Comparison of ENCODE assay signal across 17 cellular contexts in genomic region chr16:22120440-22120839, GRCh38. TPM values are rescaled to one million over a fixed set of nuclear protein-coding genes. Genes with fewer than 3 reads are reported as not detected.
DNase-seq lines count a peak whose midpoint lies in the region; FAIRE-seq and TF ChIP-seq lines count a peak whose summit lies in the region.
"Had no signal": no experiment of that assay in that cellular context is flagged by ENCODE, and none has a peak within 500 bp of the region (broad histone marks: within the 10 kb centered on the region; RNA-seq: fewer than 3 reads in every experiment).

No MANE protein-coding gene starts in this region.

- H2AK5ac ChIP-seq in H1 (ENCODE audit: low read depth, low read length) (no peak overlapping the region), mesendoderm (ENCODE audit: low read length) (no peak overlapping the region)

- TF ChIP-seq EP300 in H1 (IDR thresholded peaks at IDR 0.05; ENCODE audit: borderline replicate concordance in 1 of 2, low read depth in 2 of 2, low read length in 2 of 2) = no peak

- H4K20me1 ChIP-seq in Loucy (ENCODE audit: insufficient read depth, low read length, poor library complexity, severe bottlenecking) (no peaks in the 10 kb centered on the region), H1 (replicated peaks in 1 of 2; ENCODE audit: control insufficient read depth in 1 of 2, insufficient read depth in 2 of 2, low read length in 2 of 2) (no peaks in the 10 kb centered on the region)
- H4K20me1 ChIP-seq: BLaER1 had no signal

- 75% methylated on average over 3 of the region's 3 CpGs; no CpG with 5 or more reads in 1 of the 2 experiments for WGBS in H1 (ENCODE audit: extremely low coverage in 1 of 2, insufficient coverage in 1 of 2, insufficient read length in 1 of 2, insufficient replicate concordance in 2 of 2, low coverage in 1 of 2, low lambda C conversion rate in 2 of 2, missing lambda C conversion rate in 1 of 2), 2 experiments
- WGBS in mesendoderm (ENCODE audit: extremely low coverage, insufficient coverage, low lambda C conversion rate) = no CpG with 5 or more reads among the region's 3 CpGs

- no peaks in the 10 kb centered on the region for H3K4me1 ChIP-seq in Loucy (ENCODE audit: insufficient read depth, low read length, poor library complexity, severe bottlenecking)
- no peaks in the 10 kb centered on the region for H3K4me1 ChIP-seq in H1 (replicated peaks in 1 of 4; ENCODE audit: control insufficient read depth in 3 of 4, insufficient read depth in 4 of 4, low read length in 3 of 4)
- H3K4me1 ChIP-seq in mesendoderm (ENCODE audit: control insufficient read depth, low read depth, low read length) = no peaks in the 10 kb centered on the region
- H3K4me1 ChIP-seq in ascending aorta = no peaks in the 10 kb centered on the region
- H3K4me1 ChIP-seq: Caco-2 had no signal

- H3K36me3 Mint-ChIP-seq in MCF 10A (ENCODE audit: insufficient read depth, unreplicated experiment) = no peaks in the 10 kb centered on the region
- H3K36me3 Mint-ChIP-seq: CD8-positive, alpha-beta memory T cell had no signal

- H3K4me3 Mint-ChIP-seq in MCF 10A (ENCODE audit: unreplicated experiment) = no peak overlapping the region
- H3K4me3 Mint-ChIP-seq: CD8-positive, alpha-beta memory T cell had no signal

- no peak overlapping the region for H2BK15ac ChIP-seq in H1 (ENCODE audit: low read length)
- H2BK15ac ChIP-seq in mesendoderm (replicated peaks; ENCODE audit: low read depth) = no peak overlapping the region

- H3F3A ChIP-seq in Loucy (ENCODE audit: low read depth) = no peaks in the 10 kb centered on the region

- no peaks in the 10 kb centered on the region for H3K4me1 Mint-ChIP-seq in MCF 10A (ENCODE audit: insufficient read depth, unreplicated experiment)
- H3K4me1 Mint-ChIP-seq: CD8-positive, alpha-beta memory T cell had no signal

- no peak overlapping the region for H4K91ac ChIP-seq in H1 (replicated peaks; ENCODE audit: insufficient read length, low read length)

- H3K4ac ChIP-seq in H1 (replicated peaks; ENCODE audit: insufficient read length, low read depth, low read length) (no peak overlapping the region), mesendoderm (ENCODE audit: low read depth, low read length) (no peak overlapping the region)

- no peak overlapping the region for H3K14ac ChIP-seq in H1 (ENCODE audit: insufficient read length)

- H4K8ac ChIP-seq in H1 (ENCODE audit: extremely low read depth, insufficient read depth, low read length) (no peak overlapping the region), mesendoderm (ENCODE audit: low read depth, low read length) (no peak overlapping the region)

- no peak overlapping the region for H3K18ac ChIP-seq in H1 (ENCODE audit: extremely low read depth, low read length)
- H3K18ac ChIP-seq in mesendoderm (ENCODE audit: low read length) = no peak overlapping the region

- H3K36me3 ChIP-seq in Loucy (ENCODE audit: insufficient read depth, low read length) (no peaks in the 10 kb centered on the region), H1 (ENCODE audit: control insufficient read depth in 2 of 4, insufficient read depth in 4 of 4, low read length in 3 of 4) (no peaks in the 10 kb centered on the region), mesendoderm (ENCODE audit: control insufficient read depth, insufficient read depth, low read length) (no peaks in the 10 kb centered on the region), ascending aorta (no peaks in the 10 kb centered on the region)
- H3K36me3 ChIP-seq: BLaER1 had no signal

- H2BK20ac ChIP-seq in H1 (ENCODE audit: low read length) = no peak overlapping the region

- H3K79me1 ChIP-seq in H1 (ENCODE audit: low read depth, low read length) = no peaks in the 10 kb centered on the region
- H3K79me1 ChIP-seq in mesendoderm (ENCODE audit: low read length) = no peaks in the 10 kb centered on the region

- H2BK12ac ChIP-seq in H1 (ENCODE audit: low read depth, low read length) = no peak overlapping the region

- H4K5ac ChIP-seq in H1 (ENCODE audit: insufficient read length, low read depth, low read length) (no peak overlapping the region), mesendoderm (ENCODE audit: low read length) (no peak overlapping the region)

- H3K23me2 ChIP-seq in H1 (ENCODE audit: low read depth, low read length) = no peaks in the 10 kb centered on the region; the same call in 1 of the 2 replicates

- no peak for TF ChIP-seq POLR2A in H1 (IDR thresholded peaks at IDR 0.05; ENCODE audit: control extremely low read depth in 1 of 2, low read depth in 2 of 2, low read length in 2 of 2)

- no peak overlapping the region for H3K56ac ChIP-seq in H1 (replicated peaks; ENCODE audit: insufficient read length, low read depth, low read length)
- H3K56ac ChIP-seq in mesendoderm (ENCODE audit: low read length) = no peak overlapping the region

- TF ChIP-seq RAD21 in H1 (IDR thresholded peaks at IDR 0.05 in 1 of 2, conservative IDR thresholded peaks at IDR 0.05 in 1 of 2; ENCODE audit: low read depth in 2 of 2, low read length in 2 of 2) = peak in 1 of 2 experiments; percentile 52; a peak in 2 of 4 replicates

- DNase-seq in NCI-H82 (lab: John Stamatoyannopoulos, UW) (peak; percentile 6), NCI-H82 treated with DMSO at 0.1 percent for 48 hours (lab: John Stamatoyannopoulos, UW; ENCODE audit: unreplicated experiment) (no peak), H1 (ENCODE audit: low read depth in 1 of 2, low spot score in 2 of 2) (no peak), mesendoderm (peak; percentile 22), ascending aorta (ENCODE audit: low spot score in 2 of 2) (no peak), NCI-H69 (lab: John Stamatoyannopoulos, UW) (no peak), MCF 10A (ENCODE audit: unreplicated experiment) (no peak)
- DNase-seq: 8988T; AML-193; Caco-2; CD8-positive, alpha-beta memory T cell; DND-41; GDM1 had no signal

- H3K9me2 ChIP-seq in Loucy (replicated peaks; ENCODE audit: low read depth, low read length) = no peaks in the 10 kb centered on the region

- H3K9me3 ChIP-seq in Loucy (ENCODE audit: insufficient read depth, low read depth, low read length) (no peaks in the 10 kb centered on the region), H1 (ENCODE audit: insufficient read depth in 2 of 2, low read depth in 1 of 2, low read length in 1 of 2) (no peaks in the 10 kb centered on the region), ascending aorta (no peaks in the 10 kb centered on the region)
- H3K9me3 ChIP-seq: BLaER1, Caco-2 had no signal

- peaks cover 25% of the 10 kb centered on the region for H3K27me3 Mint-ChIP-seq in MCF 10A (ENCODE audit: insufficient read depth, unreplicated experiment)

- H2AFZ ChIP-seq in Loucy (ENCODE audit: low read length) (no peak overlapping the region), H1 (ENCODE audit: low read length) (no peak overlapping the region)

- H3K4me3 ChIP-seq in Loucy (ENCODE audit: low read length, poor library complexity, severe bottlenecking) (no peak overlapping the region), H1 (ENCODE audit: extremely low read depth in 1 of 4, insufficient read depth in 2 of 4, low read depth in 3 of 4, low read length in 4 of 4) (no peak overlapping the region), mesendoderm (ENCODE audit: low read length) (no peak overlapping the region), ascending aorta (no peak overlapping the region)
- H3K4me3 ChIP-seq: BLaER1 had no signal

- no peaks in the 10 kb centered on the region for H3K79me2 ChIP-seq in Loucy (ENCODE audit: insufficient read depth, low read length)
- H3K79me2 ChIP-seq in H1 (ENCODE audit: control insufficient read depth in 1 of 2, insufficient read depth in 2 of 2, low read length in 2 of 2) = no peaks in the 10 kb centered on the region
- no peaks in the 10 kb centered on the region for H3K79me2 ChIP-seq in mesendoderm (ENCODE audit: control insufficient read depth, insufficient read depth, low read length)

- CTCF ChIA-PET in H1 (lab: Charles Lee; ENCODE audit: partially characterized antibody) (interaction anchor here (0.7 to 4.1 kb wide), 13 partner anchors 8 to 68 kb away, joined by 3 to 20 read pairs (median 5); no protein-coding TSS in a partner anchor), MCF 10A (lab: Yijun Ruan, JAX) (interaction anchor here (0.7 kb wide), 1 partner anchor 21 kb away, joined by 4 read pairs; no protein-coding TSS in a partner anchor)

- POLR2A ChIA-PET in H1 (lab: Charles Lee; ENCODE audit: partially characterized antibody) = interaction anchor here (0.8 kb wide), 1 partner anchor 68 kb away, joined by 3 read pairs; no protein-coding TSS in a partner anchor
- POLR2A ChIA-PET in MCF 10A (lab: Yijun Ruan, JAX) = no interaction called here

- H2BK120ac ChIP-seq in H1 (replicated peaks; ENCODE audit: low read depth, low read length) (no peak overlapping the region), mesendoderm (ENCODE audit: low read depth, low read length) (no peak overlapping the region)

- H3K27ac ChIP-seq in H1 (ENCODE audit: low read depth, low read length) (no peak overlapping the region), mesendoderm (ENCODE audit: low read depth, low read length) (no peak overlapping the region), ascending aorta (no peak overlapping the region)
- H3K27ac ChIP-seq: BLaER1 had no signal

- H3K27me3 ChIP-seq in Loucy (ENCODE audit: insufficient read depth, low read length, poor library complexity, severe bottlenecking) (no peaks in the 10 kb centered on the region), H1 (replicated peaks in 1 of 4; ENCODE audit: control insufficient read depth in 3 of 4, extremely low read depth in 1 of 4, insufficient read depth in 3 of 4, low read length in 3 of 4) (no peaks in the 10 kb centered on the region), mesendoderm (ENCODE audit: insufficient read depth, low read length, poor library complexity) (no peaks in the 10 kb centered on the region), ascending aorta (no peaks in the 10 kb centered on the region)
- H3K27me3 ChIP-seq: BLaER1 had no signal

- H2BK5ac ChIP-seq in H1 (ENCODE audit: low read depth, low read length) (no peak overlapping the region), mesendoderm (ENCODE audit: low read length) (no peak overlapping the region)

- peaks cover 8% of the 10 kb centered on the region for H3K9me3 Mint-ChIP-seq in MCF 10A (ENCODE audit: unreplicated experiment)
- H3K9me3 Mint-ChIP-seq: CD8-positive, alpha-beta memory T cell had no signal

- no TSS peak for BruUV-seq in MCF 10A (replicated peaks; lab: Mats Ljungman, UMichigan)

- no peak overlapping the region for H3K23ac ChIP-seq in H1 (ENCODE audit: insufficient read length)
- H3K23ac ChIP-seq in mesendoderm (ENCODE audit: low read length) = no peak overlapping the region

- intact Hi-C loops in ascending aorta (cut with DNase I) = no loop called here
- intact Hi-C loops in MCF 10A (cut with micrococcal nuclease) = no loop called here

- H3K27ac Mint-ChIP-seq in MCF 10A (ENCODE audit: low read depth, unreplicated experiment) = no peak overlapping the region
- H3K27ac Mint-ChIP-seq: CD8-positive, alpha-beta memory T cell had no signal

- TF ChIP-seq CTCF in Loucy (conservative IDR thresholded peaks at IDR 0.05; ENCODE audit: low read length) (peak; percentile 37), H1 (IDR thresholded peaks at IDR 0.05; ENCODE audit: control extremely low read depth in 1 of 3, insufficient read depth in 1 of 3, low read depth in 1 of 3, low read length in 3 of 3) (peak in 2 of 3 experiments; percentile 31 to 44; a peak in 3 of 4 replicates), ascending aorta (IDR thresholded peaks at IDR 0.05) (no peak), MCF 10A (IDR thresholded peaks at IDR 0.05; ENCODE audit: unreplicated experiment) (no peak)

- H3K9ac ChIP-seq in Loucy (ENCODE audit: low read depth, low read length, poor library complexity, severe bottlenecking) (no peak overlapping the region), H1 (replicated peaks in 1 of 4; ENCODE audit: extremely low read depth in 1 of 4, low read depth in 3 of 4, low read length in 3 of 4) (no peak overlapping the region), mesendoderm (ENCODE audit: low read length) (no peak overlapping the region)
- H3K9ac ChIP-seq: BLaER1 had no signal

- no peak for FAIRE-seq in H1 (lab: Jason Lieb, UNC)
- FAIRE-seq: GM12892 had no signal

- H3K4me2 ChIP-seq in Loucy (ENCODE audit: low read depth, low read length, poor library complexity, severe bottlenecking) (no peak overlapping the region), H1 (ENCODE audit: insufficient read depth in 1 of 2, low read depth in 2 of 2, low read length in 2 of 2) (no peak overlapping the region), mesendoderm (ENCODE audit: low read length) (no peak overlapping the region)
- H3K4me2 ChIP-seq: BLaER1 had no signal

RNA-seq across cellular contexts. Expression of gene VWA3A, which starts 28.1 kb away (rescaled TPM):
- not detected in 2 replicates for total RNA-seq in H1 (2021; fragmentation: NEBNext Ultra II Directional; extraction: Animal tissue kit (Norgen Biotek cat#: 25700))
- polyA plus RNA-seq in H1 (2011; rRNA removed) = 0.03 and 0.05 TPM in 2 replicates
- polyA plus RNA-seq in H1 (2011; cell fraction: cytosol; rRNA removed) = 0.04 TPM
- polyA plus RNA-seq in H1 (2011; cell fraction: nucleus; rRNA removed) = 0.10 TPM
- 0.07 to 0.10 TPM in 2 of 4 replicates, not detected in the others for polyA plus RNA-seq in H1 (2012, experiment 1 of 2)
- polyA plus RNA-seq in H1 (2012, experiment 2 of 2) = not detected
- not detected for polyA plus RNA-seq in H1 (2013, experiment 1 of 2)
- 0.04 TPM for polyA plus RNA-seq in H1 (2013, experiment 2 of 2)
- 0.22 and 0.39 TPM in 2 replicates for polyA minus RNA-seq in H1 (2011; rRNA and poly(A)+ RNA removed)
- not detected for polyA minus RNA-seq in H1 (2011; cell fraction: cytosol; rRNA and poly(A)+ RNA removed)
- 0.40 TPM for polyA minus RNA-seq in H1 (2011; cell fraction: nucleus; rRNA and poly(A)+ RNA removed)
- polyA plus RNA-seq in mesendoderm (2013, experiment 1 of 2) = 0.03 TPM
- 0.01 TPM for polyA plus RNA-seq in mesendoderm (2013, experiment 2 of 2)
- total RNA-seq in ascending aorta (not detected), MCF 10A (2022) (0.12 TPM in 1 of 2 replicates, not detected in the other)
- total RNA-seq: Caco-2, H4 had no signal
- polyA plus RNA-seq: CD8-positive, alpha-beta memory T cell had no signal

RNA-seq across cellular contexts. Expression of gene SDR42E2, which starts 41.9 kb away (rescaled TPM):
- total RNA-seq in H1 (2021; fragmentation: NEBNext Ultra II Directional; extraction: Animal tissue kit (Norgen Biotek cat#: 25700)) = not detected in 2 replicates
- polyA plus RNA-seq in H1 (2011; rRNA removed) = 0.08 and 0.25 TPM in 2 replicates
- 0.05 TPM for polyA plus RNA-seq in H1 (2011; cell fraction: cytosol; rRNA removed)
- polyA plus RNA-seq in H1 (2011; cell fraction: nucleus; rRNA removed) = 0.50 TPM
- polyA plus RNA-seq in H1 (2012, experiment 1 of 2) = 0.11 to 0.21 TPM (median 0.14 TPM) in 4 replicates
- polyA plus RNA-seq in H1 (2012, experiment 2 of 2) = not detected
- polyA plus RNA-seq in H1 (2013, experiment 1 of 2) = 0.16 TPM
- polyA plus RNA-seq in H1 (2013, experiment 2 of 2) = 0.07 TPM
- polyA minus RNA-seq in H1 (2011; rRNA and poly(A)+ RNA removed) = 0.07 and 0.13 TPM in 2 replicates
- polyA minus RNA-seq in H1 (2011; cell fraction: cytosol; rRNA and poly(A)+ RNA removed) = not detected
- 0.20 TPM for polyA minus RNA-seq in H1 (2011; cell fraction: nucleus; rRNA and poly(A)+ RNA removed)
- 0.01 TPM for polyA plus RNA-seq in mesendoderm (2013, experiment 1 of 2)
- polyA plus RNA-seq in mesendoderm (2013, experiment 2 of 2) = 0.03 TPM
- total RNA-seq in ascending aorta = not detected
- total RNA-seq in MCF 10A (2022) = not detected in 2 replicates
- total RNA-seq: Caco-2, H4 had no signal

Comparison
In these comparisons a context has a peak if more than half of its experiments do, and no peak if none do; other contexts are left out.
1. DNase-seq: peak in NCI-H82 (single experiment) and mesendoderm (single experiment); none in NCI-H82 treated with DMSO at 0.1 percent for 48 hours (single experiment), H1 (0 of 2), ascending aorta (0 of 2), NCI-H69 (single experiment) and MCF 10A (single experiment).
2. CTCF ChIP-seq: peak in Loucy (single experiment) and H1 (2 of 3); none in ascending aorta (0 of 3) and MCF 10A (single experiment).